Comparison of ENCODE assay signal across 6 cellular contexts in genomic region chr5:34017254-34017653, GRCh38. TPM values are rescaled to one million over a fixed set of nuclear protein-coding genes. Genes with fewer than 3 reads are reported as not detected.
"Had no signal": no experiment of that assay in that cellular context is flagged by ENCODE, and none has a peak within 500 bp of the region (broad histone marks: within the 10 kb centered on the region; RNA-seq: fewer than 3 reads in every experiment).

No MANE protein-coding gene starts in this region.

- H3K27me3 Mint-ChIP-seq: IgD-negative memory B cell had no signal

- H2AFZ ChIP-seq: GM23248 had no signal

- H3K9me3 Mint-ChIP-seq: H9 had no signal

- H3K4me3 Mint-ChIP-seq: H9, IgD-negative memory B cell had no signal

- H3K27ac Mint-ChIP-seq: H9, IgD-negative memory B cell had no signal

- H3K4me1 Mint-ChIP-seq: IgD-negative memory B cell had no signal

- H3K27ac ChIP-seq: GM23248 had no signal

- H3K4me3 ChIP-seq: GM23248 had no signal

- DNase-seq: GM23248, H9, HCEC 1CT had no signal

RNA-seq across cellular contexts. Expression of gene SLC45A2, which starts 32.8 kb away (rescaled TPM):
- total RNA-seq: GM23248, H1, H9, HT-29 had no signal
- polyA plus RNA-seq: GM23248, IgD-negative memory B cell had no signal
